8 cellular contexts compared by ENCODE assay signal in genomic region chr1:155008015-155008941, GRCh38. TPM values are rescaled to one million over a fixed set of nuclear protein-coding genes. Genes with fewer than 3 reads are reported as not detected.
A peak's percentile ranks its signal among the peaks of the same experiment; 100 is the strongest.
DNase-seq lines count a peak whose midpoint lies in the region; ATAC-seq, FAIRE-seq and TF ChIP-seq lines count a peak whose summit lies in the region.

No MANE protein-coding gene starts in this region.

- H3K27me3 ChIP-seq in K562 (ENCODE audit: control insufficient read depth in 2 of 2, insufficient read depth in 2 of 2, low read length in 2 of 2) (no peaks in the 10 kb centered on the region), muscle layer of colon (ENCODE audit: control insufficient read depth in 1 of 2, insufficient read depth in 2 of 2, low read length in 2 of 2) (no peaks in the 10 kb centered on the region)

- CTCF ChIA-PET in activated CD8-positive, alpha-beta memory T cell treated with anti-CD3 and anti-CD28 coated beads, Interleukin-2, amount 10 ng/mL, durations not matched to agents 7 days and 5 days (lab: Charles Lee): interaction anchor here (0.6 to 18.7 kb wide), 8 partner anchors 9 to 248 kb away, joined by 3 to 328 read pairs (median 4); partner anchors contain the start of genes ADAM15, EFNA4 and PBXIP1
- CTCF ChIA-PET in K562 (lab: Yijun Ruan, JAX; ENCODE audit: low intra/inter-chr PET ratio): interaction anchor here (0.6 kb wide), 1 partner anchor 71 kb away, joined by 4 read pairs; no protein-coding TSS in a partner anchor

- no peak overlapping the region for H2AFZ ChIP-seq in K562 (ENCODE audit: low read depth, low read length)

- H3K4me3 ChIP-seq in K562 (no peak overlapping the region; the same call in 1 of the 2 replicates), muscle layer of colon (ENCODE audit: low read depth in 1 of 2, low read length in 2 of 2) (peak overlapping the region in 1 of 2 donors; percentile 50)

- POLR2A ChIA-PET in K562 (lab: Yijun Ruan, JAX): interaction anchor here (0.6 to 1.7 kb wide), 5 partner anchors 9 to 264 kb away, joined by 3 to 12 read pairs (median 3); partner anchors contain the start of gene ADAM15

- H3K27ac ChIP-seq in K562 (ENCODE audit: extremely low read depth, low read depth, low read length) (peak overlapping the region; percentile 57), muscle layer of colon (ENCODE audit: low read depth, low read length) (peak overlapping the region; percentile 97)

- TF ChIP-seq CTCF in K562 (IDR thresholded peaks at IDR 0.05 in 2 of 3, conservative IDR thresholded peaks at IDR 0.05 in 1 of 3; ENCODE audit: insufficient read depth in 2 of 3, low read depth in 1 of 3, low read length in 3 of 3) (no peak), type B pancreatic cell (conservative IDR thresholded peaks at IDR 0.05) (no peak)

- peaks cover 87 to 91% of the 10 kb centered on the region in 2 experiments for H3K4me1 ChIP-seq in K562 (replicated peaks in 1 of 2; ENCODE audit: control insufficient read depth in 2 of 2, insufficient read depth in 2 of 2, low read length in 2 of 2)
- peaks cover 75% of the 10 kb centered on the region for H3K4me1 ChIP-seq in muscle layer of colon (ENCODE audit: insufficient read depth, low read length)

- H3K36me3 ChIP-seq in K562 (ENCODE audit: control insufficient read depth, insufficient read depth, low read length) (peaks cover 68% of the 10 kb centered on the region; the same call in 2 of the 3 replicates), muscle layer of colon (ENCODE audit: insufficient read depth, low read length) (no peaks in the 10 kb centered on the region)

- H3K4me2 ChIP-seq in K562 (ENCODE audit: insufficient read depth, low read length): peak overlapping the region; percentile 55

- H3K4me1 Mint-ChIP-seq in activated CD8-positive, alpha-beta memory T cell treated with anti-CD3 and anti-CD28 coated beads, Interleukin-2, amount 10 ng/mL, durations not matched to agents 7 days and 5 days: peaks cover 77% of the 10 kb centered on the region
- peaks cover 40% of the 10 kb centered on the region for H3K4me1 Mint-ChIP-seq in type B pancreatic cell (ENCODE audit: unreplicated experiment)

- H3K27me3 Mint-ChIP-seq in activated CD8-positive, alpha-beta memory T cell treated with anti-CD3 and anti-CD28 coated beads, Interleukin-2, amount 10 ng/mL, durations not matched to agents 7 days and 5 days: no peaks in the 10 kb centered on the region
- no peaks in the 10 kb centered on the region for H3K27me3 Mint-ChIP-seq in type B pancreatic cell

- TF ChIP-seq RAD21 in K562 (CRISPR knock-in tag; conservative IDR thresholded peaks at IDR 0.05 in 1 of 2, IDR thresholded peaks at IDR 0.05 in 1 of 2): no peak

- TF ChIP-seq EP300 in K562 (IDR thresholded peaks at IDR 0.05; ENCODE audit: low read length): no peak; the same call in 1 of the 2 replicates

- in situ Hi-C loops in K562 (cut with MboI): no loop called here

- peaks cover 97% of the 10 kb centered on the region for H3K79me2 ChIP-seq in K562 (ENCODE audit: control insufficient read depth, insufficient read depth, low read length)

- peak overlapping the region; percentile 11 for H3K27ac Mint-ChIP-seq in activated CD8-positive, alpha-beta memory T cell treated with anti-CD3 and anti-CD28 coated beads, Interleukin-2, amount 10 ng/mL, durations not matched to agents 7 days and 5 days
- H3K27ac Mint-ChIP-seq in type B pancreatic cell: no peak overlapping the region

- 47% methylated on average over 9 of the region's 16 CpGs for WGBS in K562 (ENCODE audit: insufficient coverage, low coverage, missing lambda C conversion rate)

- no peak for DNase-seq in activated CD8-positive, alpha-beta memory T cell treated with anti-CD3 and anti-CD28 coated beads, Interleukin-2, amount 10 ng/mL, durations not matched to agents 7 days and 5 days
- no peak for DNase-seq in activated CD8-positive, alpha-beta memory T cell treated with anti-CD3 and anti-CD28 coated beads, Interleukin-2, amount 50 U/mL, for 4 hours
- DNase-seq in K562 (ENCODE audit: extremely low read depth in 1 of 4, low spot score in 3 of 4) (peak; percentile 81 to 84 (median 82)), type B pancreatic cell (ENCODE audit: extremely low spot score, unreplicated experiment) (no peak), GM12892 (ENCODE audit: insufficient read length) (no peak), NCI-H1092 (lab: John Stamatoyannopoulos, UW) (no peak), NCI-H2107 treated with DMSO at 0.1 percent for 48 hours (lab: John Stamatoyannopoulos, UW; ENCODE audit: unreplicated experiment) (no peak)

- intact Hi-C loops in K562 (cut with micrococcal nuclease): no loop called here

- 0 out of 2 replicates have a peak, but pooled peaks have one; percentile 32 for TF ChIP-seq POLR2A in K562 (conservative IDR thresholded peaks at IDR 0.05)
- TF ChIP-seq POLR2A in GM12892 (IDR thresholded peaks at IDR 0.05; ENCODE audit: low read depth, low read length): no peak

- H4K20me1 ChIP-seq in K562 (replicated peaks; ENCODE audit: control insufficient read depth, insufficient read depth, low read length): peaks cover 3% of the 10 kb centered on the region

- no peaks in the 10 kb centered on the region for H3K9me3 Mint-ChIP-seq in activated CD8-positive, alpha-beta memory T cell treated with anti-CD3 and anti-CD28 coated beads, Interleukin-2, amount 10 ng/mL, durations not matched to agents 7 days and 5 days (ENCODE audit: low read depth)
- H3K9me3 Mint-ChIP-seq in type B pancreatic cell: no peaks in the 10 kb centered on the region

- peaks cover 11% of the 10 kb centered on the region for H3K36me3 Mint-ChIP-seq in activated CD8-positive, alpha-beta memory T cell treated with anti-CD3 and anti-CD28 coated beads, Interleukin-2, amount 10 ng/mL, durations not matched to agents 7 days and 5 days
- no peaks in the 10 kb centered on the region for H3K36me3 Mint-ChIP-seq in type B pancreatic cell

- H3K9me3 ChIP-seq in K562 (replicated peaks; ENCODE audit: control insufficient read depth, insufficient read depth, low read depth, low read length) (no peaks in the 10 kb centered on the region), muscle layer of colon (ENCODE audit: low read length) (no peaks in the 10 kb centered on the region)

- peak; percentile 70 for FAIRE-seq in K562 (lab: Jason Lieb, UNC)
- no peak for FAIRE-seq in GM12892 (lab: Jason Lieb, UNC)

- peak overlapping the region in 1 of 2 experiments; percentile 83; a peak in 3 of 4 replicates for H3K9ac ChIP-seq in K562 (ENCODE audit: insufficient read depth in 1 of 2, low read depth in 2 of 2, low read length in 2 of 2)
- no peak overlapping the region for H3K9ac ChIP-seq in muscle layer of colon (ENCODE audit: low read length)

- H3K4me3 Mint-ChIP-seq in activated CD8-positive, alpha-beta memory T cell treated with anti-CD3 and anti-CD28 coated beads, Interleukin-2, amount 10 ng/mL, durations not matched to agents 7 days and 5 days: no peak overlapping the region
- peak overlapping the region; percentile 44 for H3K4me3 Mint-ChIP-seq in type B pancreatic cell

- no peak for ATAC-seq in activated CD8-positive, alpha-beta memory T cell treated with anti-CD3 and anti-CD28 coated beads, Interleukin-2, amount 10 ng/mL, durations not matched to agents 7 days and 5 days
- peak; percentile 42 for ATAC-seq in K562

- H3K9me1 ChIP-seq in K562 (ENCODE audit: control insufficient read depth, insufficient read depth, low read length): no peaks in the 10 kb centered on the region

- BruUV-seq in K562 (replicated peaks; lab: Mats Ljungman, UMichigan): no TSS peak

RNA-seq across cellular contexts. Expression of gene ZBTB7B, which starts 5.7 kb away (rescaled TPM):
- 10 to 100 TPM; 58.1 to 74.8 TPM for total RNA-seq in activated CD8-positive, alpha-beta memory T cell treated with anti-CD3 and anti-CD28 coated beads, Interleukin-2, amount 10 ng/mL, durations not matched to agents 7 days and 5 days
- total RNA-seq in K562 (2011; cell fraction: chromatin; rRNA removed; ENCODE audit: low replicate concordance): 24.5 and 77.3 TPM in 2 replicates
- 49.9 and 53.4 TPM in 2 replicates for total RNA-seq in K562 (2011; cell fraction: nucleolus; rRNA removed)
- total RNA-seq in K562 (2011; cell fraction: nucleoplasm; rRNA removed): 27.5 and 32.6 TPM in 2 replicates
- total RNA-seq in K562 (2014; rRNA removed) (31.3 and 40.6 TPM in 2 replicates), K562 (2014; rRNA removed; fragmentation: Illumina TruSeq; extraction: Trizol) (6.7 and 6.9 TPM in 2 replicates), K562 (2015; rRNA removed; fragmentation: Illumina TruSeq; extraction: Trizol) (21.9 and 23.3 TPM in 2 replicates), K562 (2021) (46.5 and 48.2 TPM in 2 replicates), type B pancreatic cell (ENCODE audit: low replicate concordance) (38.1 and 75.9 TPM in 2 replicates)
- polyA plus RNA-seq in K562 (2011; rRNA removed) (15.2 and 22.8 TPM in 2 replicates), K562 (2014; fragmentation: Illumina TruSeq; extraction: Trizol) (13.5 and 25.7 TPM in 2 replicates), K562 (2014; fragmentation: Nextera tagmentation; extraction: Ambion mirVana) (under 1 TPM; 0.04 to 0.08 TPM), K562 (2014; rRNA removed) (23.2 and 28.7 TPM in 2 replicates)
- 27.8 and 66.6 TPM in 2 replicates for polyA plus RNA-seq in K562 (2011; cell fraction: cytosol; rRNA removed)
- polyA plus RNA-seq in K562 (2011; cell fraction: nucleus; rRNA removed): 47.1 and 101 TPM in 2 replicates
- polyA plus RNA-seq in K562 (2012): 26.0 and 38.2 TPM in 2 replicates
- polyA minus RNA-seq in K562 (2011; rRNA and poly(A)+ RNA removed): 7.6 and 11.9 TPM in 2 replicates
- 23.4 and 28.6 TPM in 2 replicates for polyA minus RNA-seq in K562 (2011; cell fraction: cytosol; rRNA and poly(A)+ RNA removed)
- 19.5 and 20.4 TPM in 2 replicates for polyA minus RNA-seq in K562 (2011; cell fraction: nucleus; rRNA and poly(A)+ RNA removed)
- polyA plus RNA-seq in GM12892 (2012; ENCODE audit: missing spikeins): 9.8 TPM

RNA-seq across cellular contexts. Expression of gene LENEP, which starts 14.9 kb away (rescaled TPM):
- total RNA-seq in activated CD8-positive, alpha-beta memory T cell treated with anti-CD3 and anti-CD28 coated beads, Interleukin-2, amount 10 ng/mL, durations not matched to agents 7 days and 5 days: 1 to 10 TPM in 1 of 2 experiments, under 1 TPM in 1; 0.91 to 1.2 TPM
- total RNA-seq in K562 (2011; cell fraction: chromatin; rRNA removed; ENCODE audit: low replicate concordance): 4.5 and 15.4 TPM in 2 replicates
- 2.9 and 8.3 TPM in 2 replicates for total RNA-seq in K562 (2011; cell fraction: nucleolus; rRNA removed)
- total RNA-seq in K562 (2011; cell fraction: nucleoplasm; rRNA removed): 7.6 and 10.0 TPM in 2 replicates
- 0.24 and 0.86 TPM in 2 replicates for total RNA-seq in K562 (2014; rRNA removed)
- 0.47 TPM in 1 of 2 replicates, not detected in the other for total RNA-seq in K562 (2014; rRNA removed; fragmentation: Illumina TruSeq; extraction: Trizol)
- total RNA-seq in K562 (2015; rRNA removed; fragmentation: Illumina TruSeq; extraction: Trizol): 0.45 and 0.87 TPM in 2 replicates
- 0.56 TPM in 1 of 2 replicates, not detected in the other for total RNA-seq in K562 (2021)
- not detected in 2 replicates for polyA plus RNA-seq in K562 (2011; rRNA removed)
- not detected in 2 replicates for polyA plus RNA-seq in K562 (2011; cell fraction: cytosol; rRNA removed)
- 1.0 and 1.1 TPM in 2 replicates for polyA plus RNA-seq in K562 (2011; cell fraction: nucleus; rRNA removed)
- polyA plus RNA-seq in K562 (2012): 0.17 and 0.59 TPM in 2 replicates
- polyA plus RNA-seq in K562 (2014; fragmentation: Illumina TruSeq; extraction: Trizol): not detected in 2 replicates
- polyA plus RNA-seq in K562 (2014; fragmentation: Nextera tagmentation; extraction: Ambion mirVana): not detected
- polyA plus RNA-seq in K562 (2014; rRNA removed): 0.23 and 0.35 TPM in 2 replicates
- polyA minus RNA-seq in K562 (2011; rRNA and poly(A)+ RNA removed): 1.4 and 3.2 TPM in 2 replicates
- polyA minus RNA-seq in K562 (2011; cell fraction: cytosol; rRNA and poly(A)+ RNA removed): not detected in 2 replicates
- polyA minus RNA-seq in K562 (2011; cell fraction: nucleus; rRNA and poly(A)+ RNA removed): 1.1 and 3.6 TPM in 2 replicates
- total RNA-seq in type B pancreatic cell (ENCODE audit: low replicate concordance): 0.52 and 1.1 TPM in 2 replicates
- polyA plus RNA-seq in GM12892 (2012; ENCODE audit: missing spikeins): not detected

RNA-seq across cellular contexts. Expression of gene FLAD1, which starts 25.1 kb away (rescaled TPM):
- total RNA-seq in activated CD8-positive, alpha-beta memory T cell treated with anti-CD3 and anti-CD28 coated beads, Interleukin-2, amount 10 ng/mL, durations not matched to agents 7 days and 5 days: 10 to 100 TPM; 48.2 to 63.7 TPM
- 46.3 and 135 TPM in 2 replicates for total RNA-seq in K562 (2011; cell fraction: chromatin; rRNA removed; ENCODE audit: low replicate concordance)
- 130 and 141 TPM in 2 replicates for total RNA-seq in K562 (2011; cell fraction: nucleolus; rRNA removed)
- total RNA-seq in K562 (2011; cell fraction: nucleoplasm; rRNA removed): 76.0 and 76.6 TPM in 2 replicates
- total RNA-seq in K562 (2014; rRNA removed) (67.0 and 87.6 TPM in 2 replicates), K562 (2014; rRNA removed; fragmentation: Illumina TruSeq; extraction: Trizol) (41.3 and 56.1 TPM in 2 replicates), K562 (2015; rRNA removed; fragmentation: Illumina TruSeq; extraction: Trizol) (65.8 and 68.6 TPM in 2 replicates), K562 (2021) (74.4 and 79.8 TPM in 2 replicates), type B pancreatic cell (ENCODE audit: low replicate concordance) (51.4 and 59.0 TPM in 2 replicates)
- polyA plus RNA-seq in K562 (2011; rRNA removed) (61.2 and 75.6 TPM in 2 replicates), K562 (2014; fragmentation: Illumina TruSeq; extraction: Trizol) (78.8 and 82.3 TPM in 2 replicates), K562 (2014; fragmentation: Nextera tagmentation; extraction: Ambion mirVana) (10 to 100 TPM; 24.9 to 46.7 TPM), K562 (2014; rRNA removed) (85.8 and 98.9 TPM in 2 replicates)
- polyA plus RNA-seq in K562 (2011; cell fraction: cytosol; rRNA removed): 82.9 and 126 TPM in 2 replicates
- 209 and 292 TPM in 2 replicates for polyA plus RNA-seq in K562 (2011; cell fraction: nucleus; rRNA removed)
- polyA plus RNA-seq in K562 (2012): 54.0 and 57.9 TPM in 2 replicates
- 50.8 and 69.7 TPM in 2 replicates for polyA minus RNA-seq in K562 (2011; rRNA and poly(A)+ RNA removed)
- polyA minus RNA-seq in K562 (2011; cell fraction: cytosol; rRNA and poly(A)+ RNA removed): 40.4 and 52.6 TPM in 2 replicates
- 49.7 and 53.7 TPM in 2 replicates for polyA minus RNA-seq in K562 (2011; cell fraction: nucleus; rRNA and poly(A)+ RNA removed)
- 38.1 TPM for polyA plus RNA-seq in GM12892 (2012; ENCODE audit: missing spikeins)

RNA-seq across cellular contexts. Expression of gene DCST2, which starts 25.3 kb away (rescaled TPM):
- under 1 TPM; 0.09 to 0.29 TPM for total RNA-seq in activated CD8-positive, alpha-beta memory T cell treated with anti-CD3 and anti-CD28 coated beads, Interleukin-2, amount 10 ng/mL, durations not matched to agents 7 days and 5 days
- total RNA-seq in K562 (2011; cell fraction: chromatin; rRNA removed; ENCODE audit: low replicate concordance): 1.1 and 2.4 TPM in 2 replicates
- 1.3 and 1.7 TPM in 2 replicates for total RNA-seq in K562 (2011; cell fraction: nucleolus; rRNA removed)
- 0.99 and 1.3 TPM in 2 replicates for total RNA-seq in K562 (2011; cell fraction: nucleoplasm; rRNA removed)
- total RNA-seq in K562 (2014; rRNA removed) (0.12 TPM in 1 of 2 replicates, not detected in the other), K562 (2014; rRNA removed; fragmentation: Illumina TruSeq; extraction: Trizol) (0.11 TPM in 1 of 2 replicates, not detected in the other), K562 (2015; rRNA removed; fragmentation: Illumina TruSeq; extraction: Trizol) (0.11 TPM in 1 of 2 replicates, not detected in the other), K562 (2021) (0.09 and 0.40 TPM in 2 replicates), type B pancreatic cell (ENCODE audit: low replicate concordance) (1.6 and 2.4 TPM in 2 replicates)
- polyA plus RNA-seq in K562 (2011; rRNA removed) (0.49 and 1.1 TPM in 2 replicates), K562 (2014; fragmentation: Illumina TruSeq; extraction: Trizol) (0.10 TPM in 1 of 2 replicates, not detected in the other), K562 (2014; fragmentation: Nextera tagmentation; extraction: Ambion mirVana) (not detected), K562 (2014; rRNA removed) (0.22 and 0.37 TPM in 2 replicates)
- 0.30 and 0.40 TPM in 2 replicates for polyA plus RNA-seq in K562 (2011; cell fraction: cytosol; rRNA removed)
- 9.0 and 9.2 TPM in 2 replicates for polyA plus RNA-seq in K562 (2011; cell fraction: nucleus; rRNA removed)
- 0.36 and 2.9 TPM in 2 replicates for polyA plus RNA-seq in K562 (2012)
- 0.24 and 0.25 TPM in 2 replicates for polyA minus RNA-seq in K562 (2011; rRNA and poly(A)+ RNA removed)
- polyA minus RNA-seq in K562 (2011; cell fraction: cytosol; rRNA and poly(A)+ RNA removed): not detected in 2 replicates
- polyA minus RNA-seq in K562 (2011; cell fraction: nucleus; rRNA and poly(A)+ RNA removed): 0.33 and 0.40 TPM in 2 replicates
- polyA plus RNA-seq in GM12892 (2012; ENCODE audit: missing spikeins): not detected

RNA-seq across cellular contexts. Expression of gene DCST1, which starts 25.3 kb away (rescaled TPM):
- not detected for total RNA-seq in activated CD8-positive, alpha-beta memory T cell treated with anti-CD3 and anti-CD28 coated beads, Interleukin-2, amount 10 ng/mL, durations not matched to agents 7 days and 5 days
- total RNA-seq in K562 (2011; cell fraction: chromatin; rRNA removed; ENCODE audit: low replicate concordance): not detected in 2 replicates
- total RNA-seq in K562 (2011; cell fraction: nucleolus; rRNA removed): not detected in 2 replicates
- total RNA-seq in K562 (2011; cell fraction: nucleoplasm; rRNA removed): not detected in 2 replicates
- total RNA-seq in K562 (2014; rRNA removed) (not detected in 2 replicates), K562 (2014; rRNA removed; fragmentation: Illumina TruSeq; extraction: Trizol) (not detected in 2 replicates), K562 (2015; rRNA removed; fragmentation: Illumina TruSeq; extraction: Trizol) (not detected in 2 replicates), K562 (2021) (not detected in 2 replicates), type B pancreatic cell (ENCODE audit: low replicate concordance) (not detected in 2 replicates)
- polyA plus RNA-seq in K562 (2011; rRNA removed) (not detected in 2 replicates), K562 (2014; fragmentation: Illumina TruSeq; extraction: Trizol) (not detected in 2 replicates), K562 (2014; fragmentation: Nextera tagmentation; extraction: Ambion mirVana) (not detected), K562 (2014; rRNA removed) (not detected in 2 replicates)
- polyA plus RNA-seq in K562 (2011; cell fraction: cytosol; rRNA removed): not detected in 2 replicates
- 0.08 and 0.10 TPM in 2 replicates for polyA plus RNA-seq in K562 (2011; cell fraction: nucleus; rRNA removed)
- polyA plus RNA-seq in K562 (2012): 0.15 TPM in 1 of 2 replicates, not detected in the other
- not detected in 2 replicates for polyA minus RNA-seq in K562 (2011; rRNA and poly(A)+ RNA removed)
- polyA minus RNA-seq in K562 (2011; cell fraction: cytosol; rRNA and poly(A)+ RNA removed): not detected in 2 replicates
- not detected in 2 replicates for polyA minus RNA-seq in K562 (2011; cell fraction: nucleus; rRNA and poly(A)+ RNA removed)
- not detected for polyA plus RNA-seq in GM12892 (2012; ENCODE audit: missing spikeins)

Comparison
In these comparisons a context has a peak if more than half of its experiments do, and no peak if none do; other contexts are left out.
1. DNase-seq: peak in K562 (4 of 4); none in activated CD8-positive, alpha-beta memory T cell treated with anti-CD3 and anti-CD28 coated beads, Interleukin-2, amount 10 ng/mL, durations not matched to agents 7 days and 5 days (single experiment), activated CD8-positive, alpha-beta memory T cell treated with anti-CD3 and anti-CD28 coated beads, Interleukin-2, amount 50 U/mL, for 4 hours (single experiment), type B pancreatic cell (single experiment), GM12892 (single experiment), NCI-H1092 (single experiment) and NCI-H2107 treated with DMSO at 0.1 percent for 48 hours (single experiment).